In the genomic region with DNA sequence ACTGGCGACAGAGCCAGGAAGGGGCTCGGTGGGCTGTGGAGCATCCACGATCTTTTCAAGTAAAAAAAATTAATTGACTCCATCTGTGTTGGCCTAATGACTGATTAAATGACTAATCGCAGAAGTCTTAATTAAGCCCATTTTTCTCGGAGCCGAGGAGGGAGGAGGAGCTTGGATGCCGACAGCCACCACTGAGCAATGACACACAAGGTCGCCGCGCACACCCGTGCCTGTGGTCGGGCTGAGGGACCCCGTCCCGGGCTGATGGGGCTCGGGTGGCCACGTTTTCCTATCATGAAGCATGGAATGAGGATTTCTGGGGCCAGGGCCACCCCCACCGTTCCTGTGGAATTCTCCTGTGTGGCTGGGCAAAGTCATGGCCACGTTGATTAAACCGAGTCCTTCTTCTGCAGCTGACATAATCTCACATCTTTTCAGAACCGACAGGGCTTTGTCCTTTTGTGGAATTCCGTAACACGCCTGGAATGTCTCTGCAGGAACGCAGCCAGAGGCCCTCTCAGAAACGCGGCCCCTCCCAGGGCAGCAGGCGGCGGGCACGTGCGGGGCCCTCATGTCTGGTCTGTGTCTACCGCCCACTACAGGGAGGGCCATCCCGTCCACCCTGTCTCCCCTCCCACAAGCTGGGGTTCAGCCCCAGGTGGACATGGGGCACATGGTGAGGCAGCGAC, we compare ENCODE assay signal across 11 cellular contexts.
DNase-seq lines count a peak whose midpoint lies in the region; ATAC-seq, FAIRE-seq and TF ChIP-seq lines count a peak whose summit lies in the region.
"Had no signal": no experiment of that assay in that cellular context is flagged by ENCODE, and none has a peak within 500 bp of the region (broad histone marks: within the 10 kb centered on the region; RNA-seq: fewer than 3 reads in every experiment).

No MANE protein-coding gene starts in this region.

- FAIRE-seq in H54 (lab: Jason Lieb, UNC): no peak

- no peaks in the 10 kb centered on the region for H3K9me3 ChIP-seq in tibial nerve

- peak overlapping the region; percentile 73 to 89 (median 77) for H3K27ac ChIP-seq in tibial nerve

- H3K27me3 ChIP-seq in tibial nerve: no peaks in the 10 kb centered on the region

- TF ChIP-seq EP300 in tibial nerve (IDR thresholded peaks at IDR 0.05): peak; percentile 40 to 77

- DNase-seq in LHCN-M2 (ENCODE audit: low read depth): peak; percentile 66
- peak; percentile 66 for DNase-seq in fibroblast of gingiva (ENCODE audit: low read depth)
- DNase-seq in mucosa of gallbladder (ENCODE audit: low spot score): peak; percentile 55
- DNase-seq in tibial nerve (ENCODE audit: low spot score in 2 of 2): peak; percentile 72 to 77
- no peak for DNase-seq in nucleus accumbens (lab: John Stamatoyannopoulos, UW)
- DNase-seq in H54 (ENCODE audit: insufficient read length, low spot score): no peak
- no peak for DNase-seq in NOMO-1 treated with DMSO at 0.1 percent for 48 hours (lab: John Stamatoyannopoulos, UW; ENCODE audit: unreplicated experiment)
- DNase-seq: activated CD4-positive, alpha-beta memory T cell treated with anti-CD3 and anti-CD28 coated beads for 36 hours; KG1; SIG-M5 had no signal

- no peak for ATAC-seq in HG02798 (IDR thresholded peaks at IDR 0.05; ENCODE audit: poor library complexity, unreplicated experiment)

- H3K4me1 ChIP-seq in tibial nerve: peaks cover 0 to 30% (median 19%) of the 10 kb centered on the region in 4 donors

- no peak for TF ChIP-seq POLR2A in tibial nerve (IDR thresholded peaks at IDR 0.05)
- TF ChIP-seq POLR2A in H54 (IDR thresholded peaks at IDR 0.05; ENCODE audit: low read depth, low read length): no peak

- peak overlapping the region in 1 of 4 donors; percentile 1 for H3K4me3 ChIP-seq in tibial nerve

- WGBS in tibial nerve, 2 donors: 17 to 36% methylated on average over 24 to 26 of the region's 32 CpGs

- no peaks in the 10 kb centered on the region for H3K36me3 ChIP-seq in tibial nerve

- peak in 1 of 5 experiments; percentile 17 for TF ChIP-seq CTCF in tibial nerve (IDR thresholded peaks at IDR 0.05)

Comparison
In these comparisons a context has a peak if more than half of its experiments do, and no peak if none do; other contexts are left out.
1. DNase-seq: peak in LHCN-M2 (single experiment), fibroblast of gingiva (single experiment), mucosa of gallbladder (single experiment) and tibial nerve (2 of 2); none in nucleus accumbens (0 of 56), H54 (single experiment) and NOMO-1 treated with DMSO at 0.1 percent for 48 hours (single experiment).